Comparison of ENCODE assay signal across 23 cellular contexts in the genomic region with DNA sequence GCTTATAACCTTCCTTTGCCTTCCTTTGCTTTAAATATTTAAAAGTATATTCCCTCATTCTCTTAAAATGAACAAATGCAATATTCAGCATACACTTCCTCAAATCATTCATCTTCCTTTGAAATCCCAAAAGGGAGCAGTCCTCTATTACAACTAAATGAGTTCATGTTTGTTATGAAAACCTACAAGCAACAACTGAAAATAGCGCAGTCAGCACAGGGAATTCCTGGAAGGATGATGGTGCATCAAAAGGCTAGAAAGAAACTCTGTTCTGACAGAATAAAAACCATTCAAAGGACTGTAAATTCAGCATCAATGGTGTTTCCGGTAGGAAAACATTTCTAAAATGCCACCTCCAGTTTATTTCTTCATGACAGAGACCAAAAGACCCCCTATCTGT. TPM values are rescaled to one million over a fixed set of nuclear protein-coding genes. Genes with fewer than 3 reads are reported as not detected.
DNase-seq lines count a peak whose midpoint lies in the region; ATAC-seq and TF ChIP-seq lines count a peak whose summit lies in the region.
"Had no signal": no experiment of that assay in that cellular context is flagged by ENCODE, and none has a peak within 500 bp of the region (broad histone marks: within the 10 kb centered on the region; RNA-seq: fewer than 3 reads in every experiment).

No MANE protein-coding gene starts in this region.

- H3K4me3 ChIP-seq in HEK293 (ENCODE audit: low read depth, low read length) (no peak overlapping the region), ectodermal cell (ENCODE audit: insufficient read depth, low read depth, low read length) (peak overlapping the region; percentile 82)
- H3K4me3 ChIP-seq: SJCRH30 had no signal

- TF ChIP-seq CTCF in HEK293 (tag by site-specific recombination; IDR thresholded peaks at IDR 0.05) (no peak), progenitor cell of endocrine pancreas (IDR thresholded peaks at IDR 0.05; ENCODE audit: unreplicated experiment) (no peak)

- H3K4me1 ChIP-seq in HEK293 (ENCODE audit: control insufficient read depth, insufficient read depth, low read length): peaks cover 22% of the 10 kb centered on the region; the same call in 1 of the 2 replicates
- H3K4me1 ChIP-seq in ectodermal cell (ENCODE audit: control insufficient read depth, insufficient read depth, low read length): peaks cover 34% of the 10 kb centered on the region

- H3K4me1 Mint-ChIP-seq in progenitor cell of endocrine pancreas (ENCODE audit: low read depth): peaks cover 48% of the 10 kb centered on the region
- H3K4me1 Mint-ChIP-seq in activated CD4-positive, alpha-beta T cell treated with anti-CD3 and anti-CD28 coated beads, Interleukin-2, amount 10 ng/mL, durations not matched to agents 24 days and 14 days: peaks cover 30% of the 10 kb centered on the region

- no peaks in the 10 kb centered on the region for H3K9me3 Mint-ChIP-seq in progenitor cell of endocrine pancreas (ENCODE audit: low read depth)
- no peaks in the 10 kb centered on the region for H3K9me3 Mint-ChIP-seq in activated CD4-positive, alpha-beta T cell treated with anti-CD3 and anti-CD28 coated beads, Interleukin-2, amount 10 ng/mL, durations not matched to agents 24 days and 14 days
- H3K9me3 Mint-ChIP-seq: activated naive CD4-positive, alpha-beta T cell treated with anti-CD3 and anti-CD28 coated beads, Interleukin-2, amount 50 U/mL, for 72 hours; HFFc6; stimulated activated naive B cell treated with anti-CD40 and anti-IgM and Interleukin-4, amounts not matched to agents 10 μg/mL and 1 μg/mL and 100 μg/mL, for 72 hours had no signal

- peak overlapping the region; percentile 89 for H3K4me3 Mint-ChIP-seq in progenitor cell of endocrine pancreas (ENCODE audit: low read depth)
- H3K4me3 Mint-ChIP-seq in activated CD4-positive, alpha-beta T cell treated with anti-CD3 and anti-CD28 coated beads, Interleukin-2, amount 10 ng/mL, durations not matched to agents 24 days and 14 days: no peak overlapping the region
- H3K4me3 Mint-ChIP-seq: activated CD8-positive, alpha-beta T cell treated with anti-CD3 and anti-CD28 coated beads, Interleukin-2, amount 10 ng/mL, durations not matched to agents 7 days and 5 days; HFFc6; stimulated activated naive B cell treated with anti-CD40 and anti-IgM and Interleukin-4, amounts not matched to agents 10 μg/mL and 1 μg/mL and 100 μg/mL, for 72 hours had no signal

- no peak for ATAC-seq in HG03520 (IDR thresholded peaks at IDR 0.05; ENCODE audit: unreplicated experiment)
- no peak for ATAC-seq in HG03439 (IDR thresholded peaks at IDR 0.05; ENCODE audit: unreplicated experiment)
- ATAC-seq: activated CD8-positive, alpha-beta T cell treated with anti-CD3 and anti-CD28 coated beads, Interleukin-2, amount 10 ng/mL, durations not matched to agents 7 days and 5 days; activated naive CD4-positive, alpha-beta T cell treated with anti-CD3 and anti-CD28 coated beads, Interleukin-2, amount 50 U/mL, for 72 hours; left cardiac atrium; sciatic nerve; stimulated activated naive B cell treated with anti-CD40 and anti-IgM and Interleukin-4, amounts not matched to agents 10 μg/mL and 1 μg/mL and 100 μg/mL, for 72 hours had no signal

- H3K9me3 ChIP-seq in HEK293 (ENCODE audit: control insufficient read depth, insufficient read depth, low read depth, low read length): no peaks in the 10 kb centered on the region
- H3K9me3 ChIP-seq in ectodermal cell (ENCODE audit: control insufficient read depth, low read length): no peaks in the 10 kb centered on the region
- H3K9me3 ChIP-seq: SJCRH30 had no signal

- 0 to 20% methylated on average over 2 of the region's 2 CpGs for WGBS in ectodermal cell, 2 experiments

- no peaks in the 10 kb centered on the region for H3K36me3 ChIP-seq in HEK293 (ENCODE audit: control insufficient read depth in 2 of 2, insufficient read depth in 1 of 2, low read length in 2 of 2)
- H3K36me3 ChIP-seq in ectodermal cell (ENCODE audit: control insufficient read depth, insufficient read depth, low read length): no peaks in the 10 kb centered on the region
- H3K36me3 ChIP-seq: SJCRH30 had no signal

- H3K36me3 Mint-ChIP-seq in progenitor cell of endocrine pancreas (ENCODE audit: insufficient read depth): no peaks in the 10 kb centered on the region
- H3K36me3 Mint-ChIP-seq in activated CD4-positive, alpha-beta T cell treated with anti-CD3 and anti-CD28 coated beads, Interleukin-2, amount 10 ng/mL, durations not matched to agents 24 days and 14 days (ENCODE audit: low read depth): peaks cover 2% of the 10 kb centered on the region
- H3K36me3 Mint-ChIP-seq: stimulated activated naive B cell treated with anti-CD40 and anti-IgM and Interleukin-4, amounts not matched to agents 10 μg/mL and 1 μg/mL and 100 μg/mL, for 72 hours had no signal

- POLR2A ChIA-PET in HEK293 (lab: Yijun Ruan, JAX): interaction anchor here (0.6 kb wide), 1 partner anchor 124 kb away, joined by 3 read pairs; no protein-coding TSS in a partner anchor

- no peaks in the 10 kb centered on the region for H3K27me3 ChIP-seq in ectodermal cell (ENCODE audit: control insufficient read depth, insufficient read depth, low read length, poor library complexity, severe bottlenecking)
- H3K27me3 ChIP-seq: SJCRH30 had no signal

- DNase-seq in OCI-M1 (lab: John Stamatoyannopoulos, UW) (peak; percentile 68), progenitor cell of endocrine pancreas (ENCODE audit: low spot score, unreplicated experiment) (no peak)
- DNase-seq in stimulated activated CD4-positive, alpha-beta T cell treated with anti-CD3 and anti-CD28 coated beads, Interleukin-4, amount 100 ng/mL, for 24 hours: no peak
- no peak for DNase-seq in activated CD4-positive, alpha-beta T cell treated with anti-CD3 and anti-CD28 coated beads, Interleukin-2, amount 10 ng/mL, durations not matched to agents 24 days and 14 days
- DNase-seq: activated CD4-positive, CD25-positive, alpha-beta regulatory T cell treated with anti-CD3 and anti-CD28 coated beads, Interleukin-2, amount 50 U/mL, for 72 hours; activated CD8-positive, alpha-beta T cell treated with anti-CD3 and anti-CD28 coated beads, Interleukin-2, amount 10 ng/mL, durations not matched to agents 7 days and 5 days; C1 segment of cervical spinal cord; Calu3; caudate nucleus; cortex of kidney; HFFc6; left cardiac atrium; NCI-H1694; NCI-H2171; NCI-H510A treated with DMSO at 0.1 percent for 48 hours; SJCRH30; stimulated activated naive B cell treated with anti-CD40 and anti-IgM and Interleukin-4, amounts not matched to agents 10 μg/mL and 1 μg/mL and 100 μg/mL, for 72 hours had no signal

- H3K27ac Mint-ChIP-seq in progenitor cell of endocrine pancreas: peak overlapping the region; percentile 11
- no peak overlapping the region for H3K27ac Mint-ChIP-seq in activated CD4-positive, alpha-beta T cell treated with anti-CD3 and anti-CD28 coated beads, Interleukin-2, amount 10 ng/mL, durations not matched to agents 24 days and 14 days
- H3K27ac Mint-ChIP-seq: activated CD8-positive, alpha-beta T cell treated with anti-CD3 and anti-CD28 coated beads, Interleukin-2, amount 10 ng/mL, durations not matched to agents 7 days and 5 days; activated naive CD4-positive, alpha-beta T cell treated with anti-CD3 and anti-CD28 coated beads, Interleukin-2, amount 50 U/mL, for 72 hours; HFFc6; stimulated activated naive B cell treated with anti-CD40 and anti-IgM and Interleukin-4, amounts not matched to agents 10 μg/mL and 1 μg/mL and 100 μg/mL, for 72 hours had no signal

- H3K27ac ChIP-seq in HEK293 (ENCODE audit: extremely low read depth, low read depth, low read length) (no peak overlapping the region), ectodermal cell (ENCODE audit: insufficient read depth, low read depth, low read length, poor library complexity, severe bottlenecking) (no peak overlapping the region)
- H3K27ac ChIP-seq: SJCRH30 had no signal

- H3K27me3 Mint-ChIP-seq in progenitor cell of endocrine pancreas: no peaks in the 10 kb centered on the region
- peaks cover 73% of the 10 kb centered on the region for H3K27me3 Mint-ChIP-seq in activated CD4-positive, alpha-beta T cell treated with anti-CD3 and anti-CD28 coated beads, Interleukin-2, amount 10 ng/mL, durations not matched to agents 24 days and 14 days

- intact Hi-C loops in activated CD4-positive, alpha-beta T cell treated with anti-CD3 and anti-CD28 coated beads, Interleukin-2, amount 10 ng/mL, durations not matched to agents 24 days and 14 days (cut with micrococcal nuclease): no loop called here

- CTCF ChIA-PET in HEK293 (lab: Yijun Ruan, JAX): interaction anchor here (0.5 to 16.2 kb wide), 9 partner anchors 9 to 766 kb away, joined by 3 to 1257 read pairs (median 9); a partner anchor contains a TSS

TF ChIP-seq in HEK293, 187 proteins besides CTCF, POLR2A, EP300 and RAD21 (continues in another document):
- TF ChIP-seq, protein P1, sequence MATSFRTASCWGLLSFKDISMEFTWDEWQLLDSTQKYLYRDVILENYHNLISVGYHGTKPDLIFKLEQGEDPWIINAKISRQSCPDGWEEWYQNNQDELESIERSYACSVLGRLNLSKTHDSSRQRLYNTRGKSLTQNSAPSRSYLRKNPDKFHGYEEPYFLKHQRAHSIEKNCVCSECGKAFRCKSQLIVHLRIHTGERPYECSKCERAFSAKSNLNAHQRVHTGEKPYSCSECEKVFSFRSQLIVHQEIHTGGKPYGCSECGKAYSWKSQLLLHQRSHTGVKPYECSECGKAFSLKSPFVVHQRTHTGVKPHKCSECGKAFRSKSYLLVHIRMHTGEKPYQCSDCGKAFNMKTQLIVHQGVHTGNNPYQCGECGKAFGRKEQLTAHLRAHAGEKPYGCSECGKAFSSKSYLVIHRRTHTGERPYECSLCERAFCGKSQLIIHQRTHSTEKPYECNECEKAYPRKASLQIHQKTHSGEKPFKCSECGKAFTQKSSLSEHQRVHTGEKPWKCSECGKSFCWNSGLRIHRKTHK (tag by site-specific recombination; IDR thresholded peaks at IDR 0.05): no peak
- TF ChIP-seq ZNF169 (tag by site-specific recombination; IDR thresholded peaks at IDR 0.05) (no peak), FEZF1 (tag by site-specific recombination; IDR thresholded peaks at IDR 0.05) (peak; percentile 69)

RNA-seq across cellular contexts. Expression of a gene that starts 3.3 kb away (rescaled TPM):
- polyA plus RNA-seq in ectodermal cell (2013, experiment 1 of 4): 247 TPM
- polyA plus RNA-seq in ectodermal cell (2013, experiment 2 of 4): 281 TPM
- 175 TPM for polyA plus RNA-seq in ectodermal cell (2013, experiment 3 of 4)
- polyA plus RNA-seq in ectodermal cell (2013, experiment 4 of 4): 190 TPM
- 71.6 and 86.4 TPM in 2 replicates for total RNA-seq in progenitor cell of endocrine pancreas
- total RNA-seq in activated CD4-positive, alpha-beta T cell treated with anti-CD3 and anti-CD28 coated beads, Interleukin-2, amount 10 ng/mL, durations not matched to agents 24 days and 14 days: 2.3 and 2.7 TPM in 2 replicates

RNA-seq across cellular contexts. Expression of a gene that starts 9.1 kb away (rescaled TPM):
- 9.5 TPM for polyA plus RNA-seq in ectodermal cell (2013, experiment 1 of 4)
- 8.0 TPM for polyA plus RNA-seq in ectodermal cell (2013, experiment 2 of 4)
- polyA plus RNA-seq in ectodermal cell (2013, experiment 3 of 4): 6.0 TPM
- 5.8 TPM for polyA plus RNA-seq in ectodermal cell (2013, experiment 4 of 4)
- 2.2 and 2.5 TPM in 2 replicates for total RNA-seq in progenitor cell of endocrine pancreas
- not detected in 2 replicates for total RNA-seq in activated CD4-positive, alpha-beta T cell treated with anti-CD3 and anti-CD28 coated beads, Interleukin-2, amount 10 ng/mL, durations not matched to agents 24 days and 14 days
- total RNA-seq: activated CD8-positive, alpha-beta T cell treated with anti-CD3 and anti-CD28 coated beads, Interleukin-2, amount 10 ng/mL, durations not matched to agents 7 days and 5 days; activated naive CD4-positive, alpha-beta T cell treated with anti-CD3 and anti-CD28 coated beads, Interleukin-2, amount 50 U/mL, for 72 hours had no signal

Comparison
In these comparisons a context has a peak if more than half of its experiments do, and no peak if none do; other contexts are left out.
1. RNA of a gene that starts 3.3 kb away (total RNA-seq): 71.6 to 86.4 TPM in progenitor cell of endocrine pancreas; 2.3 to 2.7 TPM in activated CD4-positive, alpha-beta T cell treated with anti-CD3 and anti-CD28 coated beads, Interleukin-2, amount 10 ng/mL, durations not matched to agents 24 days and 14 days; every median in the first group is over 10 times any median in the second.